ENCODE assay signal across 8 cellular contexts in genomic region chr17:77233635-77234334, GRCh38.
DNase-seq lines count a peak whose midpoint lies in the region; ATAC-seq and TF ChIP-seq lines count a peak whose summit lies in the region.

No MANE protein-coding gene starts in this region.

- ATAC-seq in foreskin keratinocyte (peak; percentile 87), GM19463 (IDR thresholded peaks at IDR 0.05; ENCODE audit: unreplicated experiment) (no peak)

- peaks cover 0 to 1% of the 10 kb centered on the region in 2 donors for H3K27me3 Mint-ChIP-seq in CD8-positive, alpha-beta memory T cell

- H3K27ac ChIP-seq in SK-N-MC, result peak overlapping the region; percentile 100
- peak overlapping the region; percentile 2 for H3K27ac ChIP-seq in foreskin keratinocyte
- H3K27ac ChIP-seq in substantia nigra (ENCODE audit: low read depth, low read length, poor library complexity, severe bottlenecking), result no peak overlapping the region
- no peak overlapping the region for H3K27ac ChIP-seq in CD8-positive, alpha-beta memory T cell (ENCODE audit: low read depth, low read length)

- H3K27ac Mint-ChIP-seq in CD8-positive, alpha-beta memory T cell, result peak overlapping the region in 1 of 8 donors; percentile 67

- H3K36me3 ChIP-seq in SK-N-MC (ENCODE audit: insufficient read depth, low read length), result no peaks in the 10 kb centered on the region
- H3K36me3 ChIP-seq in CD8-positive, alpha-beta memory T cell (ENCODE audit: insufficient read depth, low read length), result no peaks in the 10 kb centered on the region

- DNase-seq in stimulated activated CD4-positive, alpha-beta T cell treated with anti-CD3 and anti-CD28 coated beads, Interleukin-2, amount 100 ng/mL, for 48 hours, result peak; percentile 8 to 19
- DNase-seq in stimulated activated CD4-positive, alpha-beta T cell treated with anti-CD3 and anti-CD28 coated beads, Interleukin-4, amount 100 ng/mL, for 24 hours, result no peak
- DNase-seq in SK-N-MC (ENCODE audit: low read depth, low spot score) (no peak), foreskin keratinocyte (peak; percentile 75 to 85), substantia nigra (lab: John Stamatoyannopoulos, UW) (no peak), DMS 273 treated with DMSO at 0.1 percent for 48 hours (lab: John Stamatoyannopoulos, UW) (no peak)
- no peak for DNase-seq in CD8-positive, alpha-beta memory T cell

- no peaks in the 10 kb centered on the region for H3K9me3 Mint-ChIP-seq in CD8-positive, alpha-beta memory T cell

- CTCF ChIA-PET in CD8-positive, alpha-beta memory T cell (lab: Charles Lee), result interaction anchor here (1.0 kb wide), 1 partner anchor 145 kb away, joined by 3 read pairs; no protein-coding TSS in a partner anchor

- H3K9ac ChIP-seq in SK-N-MC (ENCODE audit: insufficient read length), result no peak overlapping the region

- peak; percentile 37 for TF ChIP-seq CTCF in foreskin keratinocyte (conservative IDR thresholded peaks at IDR 0.05)

- peaks cover 3 to 5% (median 4%) of the 10 kb centered on the region in 3 donors for H3K4me1 Mint-ChIP-seq in CD8-positive, alpha-beta memory T cell

- H3K4me3 ChIP-seq in SK-N-MC, result no peak overlapping the region
- H3K4me3 ChIP-seq in CD8-positive, alpha-beta memory T cell (ENCODE audit: low read length), result no peak overlapping the region

- H3K9me3 ChIP-seq in SK-N-MC (ENCODE audit: low read depth, low read length), result peaks cover 2% of the 10 kb centered on the region; the same call in 1 of the 2 replicates
- H3K9me3 ChIP-seq in CD8-positive, alpha-beta memory T cell (ENCODE audit: low read length), result no peaks in the 10 kb centered on the region

- H3K36me3 Mint-ChIP-seq in CD8-positive, alpha-beta memory T cell, result no peaks in the 10 kb centered on the region

- no peak overlapping the region for H3K4me3 Mint-ChIP-seq in CD8-positive, alpha-beta memory T cell

- no peaks in the 10 kb centered on the region for H3K4me1 ChIP-seq in foreskin keratinocyte
- H3K4me1 ChIP-seq in CD8-positive, alpha-beta memory T cell (ENCODE audit: insufficient read depth, low read length), result no peaks in the 10 kb centered on the region

- POLR2A ChIA-PET in CD8-positive, alpha-beta memory T cell (lab: Charles Lee), result no interaction called here

- H3K27me3 ChIP-seq in foreskin keratinocyte, result no peaks in the 10 kb centered on the region
- no peaks in the 10 kb centered on the region for H3K27me3 ChIP-seq in CD8-positive, alpha-beta memory T cell (ENCODE audit: insufficient read depth, low read length, poor library complexity, severe bottlenecking)

Comparison
In these comparisons a context has a peak if more than half of its experiments do, and no peak if none do; other contexts are left out.
1. DNase-seq: peak in stimulated activated CD4-positive, alpha-beta T cell treated with anti-CD3 and anti-CD28 coated beads, Interleukin-2, amount 100 ng/mL, for 48 hours (2 of 2) and foreskin keratinocyte (2 of 2); none in stimulated activated CD4-positive, alpha-beta T cell treated with anti-CD3 and anti-CD28 coated beads, Interleukin-4, amount 100 ng/mL, for 24 hours (single experiment), SK-N-MC (single experiment), substantia nigra (0 of 49), CD8-positive, alpha-beta memory T cell (0 of 5) and DMS 273 treated with DMSO at 0.1 percent for 48 hours (single experiment).
2. H3K27ac ChIP-seq: peak in SK-N-MC (single experiment) and foreskin keratinocyte (single experiment); none in substantia nigra (single experiment) and CD8-positive, alpha-beta memory T cell (single experiment).